In genomic region chr17:64022631-64023063, GRCh38 we compare ENCODE assay signal across 15 cellular contexts. TPM values are rescaled to one million over a fixed set of nuclear protein-coding genes. Genes with fewer than 3 reads are reported as not detected.
A peak's percentile ranks its signal among the peaks of the same experiment; 100 is the strongest.
DNase-seq lines count a peak whose midpoint lies in the region; ATAC-seq and TF ChIP-seq lines count a peak whose summit lies in the region.
"Had no signal": no experiment of that assay in that cellular context is flagged by ENCODE, and none has a peak within 500 bp of the region (broad histone marks: within the 10 kb centered on the region; RNA-seq: fewer than 3 reads in every experiment).

No MANE protein-coding gene starts in this region.

- DNase-seq in activated CD8-positive, alpha-beta memory T cell treated with anti-CD3 and anti-CD28 coated beads, Interleukin-2, amount 10 ng/mL, durations not matched to agents 7 days and 5 days = no peak
- no peak for DNase-seq in activated CD8-positive, alpha-beta memory T cell treated with anti-CD3 and anti-CD28 coated beads, Interleukin-2, amount 50 U/mL, for 48 hours
- DNase-seq in activated CD4-positive, alpha-beta memory T cell treated with anti-CD3 and anti-CD28 coated beads, Interleukin-2, amount 10 ng/mL, durations not matched to agents 7 days and 5 days = no peak
- DNase-seq in erythroblast (lab: John Stamatoyannopoulos, UW) = peak; percentile 75 to 85
- peak; percentile 15 for DNase-seq in testis
- no peak for DNase-seq in AG08395 (ENCODE audit: low spot score)
- DNase-seq in NCI-H524 treated with DMSO at 0.1 percent for 48 hours (lab: John Stamatoyannopoulos, UW) = no peak
- DNase-seq: foreskin fibroblast, kidney, NCI-H1417 treated with DMSO at 0.1 percent for 48 hours, NCI-H774, Right ventricle myocardium superior had no signal

- no peaks in the 10 kb centered on the region for H3K36me3 Mint-ChIP-seq in activated CD8-positive, alpha-beta memory T cell treated with anti-CD3 and anti-CD28 coated beads, Interleukin-2, amount 10 ng/mL, durations not matched to agents 7 days and 5 days
- peaks cover 10% of the 10 kb centered on the region for H3K36me3 Mint-ChIP-seq in activated CD4-positive, alpha-beta memory T cell treated with anti-CD3 and anti-CD28 coated beads, Interleukin-2, amount 10 ng/mL, durations not matched to agents 7 days and 5 days (ENCODE audit: low read depth)
- H3K36me3 Mint-ChIP-seq: WTC11 had no signal

- H3K4me1 Mint-ChIP-seq in activated CD8-positive, alpha-beta memory T cell treated with anti-CD3 and anti-CD28 coated beads, Interleukin-2, amount 10 ng/mL, durations not matched to agents 7 days and 5 days = peaks cover 69% of the 10 kb centered on the region
- peaks cover 63% of the 10 kb centered on the region for H3K4me1 Mint-ChIP-seq in activated CD4-positive, alpha-beta memory T cell treated with anti-CD3 and anti-CD28 coated beads, Interleukin-2, amount 10 ng/mL, durations not matched to agents 7 days and 5 days

- CTCF ChIA-PET in activated CD8-positive, alpha-beta memory T cell treated with anti-CD3 and anti-CD28 coated beads, Interleukin-2, amount 10 ng/mL, durations not matched to agents 7 days and 5 days (lab: Charles Lee) = interaction anchor here (0.7 to 10.4 kb wide), 7 partner anchors 32 to 687 kb away, joined by 3 to 488 read pairs (median 4); partner anchors contain the start of gene ERN1
- CTCF ChIA-PET in activated CD4-positive, alpha-beta memory T cell treated with anti-CD3 and anti-CD28 coated beads, Interleukin-2, amount 10 ng/mL, durations not matched to agents 7 days and 5 days (lab: Charles Lee) = interaction anchor here (1.3 to 1.4 kb wide), 2 partner anchors 28 to 111 kb away, joined by 4 to 8 read pairs; no protein-coding TSS in a partner anchor

- H3K27me3 Mint-ChIP-seq in activated CD8-positive, alpha-beta memory T cell treated with anti-CD3 and anti-CD28 coated beads, Interleukin-2, amount 10 ng/mL, durations not matched to agents 7 days and 5 days = no peaks in the 10 kb centered on the region
- H3K27me3 Mint-ChIP-seq in activated CD4-positive, alpha-beta memory T cell treated with anti-CD3 and anti-CD28 coated beads, Interleukin-2, amount 10 ng/mL, durations not matched to agents 7 days and 5 days = no peaks in the 10 kb centered on the region

- peak overlapping the region; percentile 80 for H3K27ac Mint-ChIP-seq in activated CD8-positive, alpha-beta memory T cell treated with anti-CD3 and anti-CD28 coated beads, Interleukin-2, amount 10 ng/mL, durations not matched to agents 7 days and 5 days
- peak overlapping the region; percentile 100 for H3K27ac Mint-ChIP-seq in activated CD4-positive, alpha-beta memory T cell treated with anti-CD3 and anti-CD28 coated beads, Interleukin-2, amount 10 ng/mL, durations not matched to agents 7 days and 5 days
- H3K27ac Mint-ChIP-seq: WTC11 had no signal

- H3K9me3 Mint-ChIP-seq in activated CD8-positive, alpha-beta memory T cell treated with anti-CD3 and anti-CD28 coated beads, Interleukin-2, amount 10 ng/mL, durations not matched to agents 7 days and 5 days (ENCODE audit: low read depth) = no peaks in the 10 kb centered on the region
- no peaks in the 10 kb centered on the region for H3K9me3 Mint-ChIP-seq in activated CD4-positive, alpha-beta memory T cell treated with anti-CD3 and anti-CD28 coated beads, Interleukin-2, amount 10 ng/mL, durations not matched to agents 7 days and 5 days

- H3K4me3 Mint-ChIP-seq in activated CD8-positive, alpha-beta memory T cell treated with anti-CD3 and anti-CD28 coated beads, Interleukin-2, amount 10 ng/mL, durations not matched to agents 7 days and 5 days = no peak overlapping the region
- peak overlapping the region; percentile 41 for H3K4me3 Mint-ChIP-seq in activated CD4-positive, alpha-beta memory T cell treated with anti-CD3 and anti-CD28 coated beads, Interleukin-2, amount 10 ng/mL, durations not matched to agents 7 days and 5 days
- H3K4me3 Mint-ChIP-seq: WTC11 had no signal

- POLR2A ChIA-PET in activated CD4-positive, alpha-beta memory T cell treated with anti-CD3 and anti-CD28 coated beads, Interleukin-2, amount 10 ng/mL, durations not matched to agents 7 days and 5 days (lab: Charles Lee) = interaction anchor here (0.9 to 3.3 kb wide), 5 partner anchors 16 to 123 kb away, joined by 3 to 39 read pairs (median 4); partner anchors contain the start of gene ERN1

- no peaks in the 10 kb centered on the region for H3K27me3 ChIP-seq in testis

- WGBS in testis, 2 donors = 55 to 58% methylated on average over 5 of the region's 5 CpGs

- no peak overlapping the region for H3K4me3 ChIP-seq in testis
- H3K4me3 ChIP-seq: coronary artery had no signal

- intact Hi-C loops in testis (cut with DNase I; ENCODE audit: low total_unique reads) = loop anchor here (10.0 kb wide), 1 partner anchor 108 kb away; the partner anchor contains the start of genes CSHL1 and GH1

- no peak overlapping the region for H3K27ac ChIP-seq in testis
- H3K27ac ChIP-seq: coronary artery had no signal

- no peak for ATAC-seq in activated CD8-positive, alpha-beta memory T cell treated with anti-CD3 and anti-CD28 coated beads, Interleukin-2, amount 10 ng/mL, durations not matched to agents 7 days and 5 days
- ATAC-seq in GM19463 (IDR thresholded peaks at IDR 0.05; ENCODE audit: unreplicated experiment) = no peak
- ATAC-seq: WTC11 had no signal

- no peaks in the 10 kb centered on the region for H3K9me3 ChIP-seq in testis

- no peak for TF ChIP-seq POLR2A in erythroblast (IDR thresholded peaks at IDR 0.05; ENCODE audit: low read length)
- TF ChIP-seq POLR2A in testis (IDR thresholded peaks at IDR 0.05) = no peak

- no peaks in the 10 kb centered on the region for H3K36me3 ChIP-seq in testis (ENCODE audit: low read depth, missing control alignments)

- TF ChIP-seq CTCF in testis (IDR thresholded peaks at IDR 0.05) = no peak

- no peaks in the 10 kb centered on the region for H3K4me1 ChIP-seq in testis

RNA-seq across cellular contexts. Expression of gene ICAM2, which starts 2.2 kb away (rescaled TPM):
- 10 to 100 TPM; 39.0 to 40.6 TPM for total RNA-seq in activated CD8-positive, alpha-beta memory T cell treated with anti-CD3 and anti-CD28 coated beads, Interleukin-2, amount 10 ng/mL, durations not matched to agents 7 days and 5 days
- 100 to 1,000 TPM; 118 to 122 TPM for total RNA-seq in activated CD4-positive, alpha-beta memory T cell treated with anti-CD3 and anti-CD28 coated beads, Interleukin-2, amount 10 ng/mL, durations not matched to agents 7 days and 5 days
- total RNA-seq in testis = 10 to 100 TPM in 1 of 2 donors, 1 to 10 TPM in 1; 5.2 to 11.3 TPM
- polyA plus RNA-seq in testis (ENCODE audit: insufficient read depth, low read depth, low replicate concordance) = 12.1 TPM

RNA-seq across cellular contexts. Expression of gene PRR29, which starts 24.5 kb away (rescaled TPM):
- total RNA-seq in activated CD8-positive, alpha-beta memory T cell treated with anti-CD3 and anti-CD28 coated beads, Interleukin-2, amount 10 ng/mL, durations not matched to agents 7 days and 5 days = 1 to 10 TPM; 1.5 to 3.3 TPM
- 10 to 100 TPM; 12.0 to 15.1 TPM for total RNA-seq in activated CD4-positive, alpha-beta memory T cell treated with anti-CD3 and anti-CD28 coated beads, Interleukin-2, amount 10 ng/mL, durations not matched to agents 7 days and 5 days
- total RNA-seq in testis = 10 to 100 TPM in 1 of 2 donors, 1 to 10 TPM in 1; 8.6 to 12.2 TPM
- polyA plus RNA-seq in testis (ENCODE audit: insufficient read depth, low read depth, low replicate concordance) = 21.8 TPM

RNA-seq across cellular contexts. Expression of gene SCN4A, which starts 49.9 kb away (rescaled TPM):
- total RNA-seq in activated CD8-positive, alpha-beta memory T cell treated with anti-CD3 and anti-CD28 coated beads, Interleukin-2, amount 10 ng/mL, durations not matched to agents 7 days and 5 days = under 1 TPM in 1 of 2 experiments, not detected in 1; 0.02 TPM
- under 1 TPM; 0.08 to 0.13 TPM for total RNA-seq in activated CD4-positive, alpha-beta memory T cell treated with anti-CD3 and anti-CD28 coated beads, Interleukin-2, amount 10 ng/mL, durations not matched to agents 7 days and 5 days
- 1 to 10 TPM; 2.3 to 2.8 TPM for total RNA-seq in testis
- polyA plus RNA-seq in testis (ENCODE audit: insufficient read depth, low read depth, low replicate concordance) = 2.0 TPM

Comparison
In these comparisons a context has a peak if more than half of its experiments do, and no peak if none do; other contexts are left out.
1. DNase-seq: peak in erythroblast (2 of 2) and testis (single experiment); none in activated CD8-positive, alpha-beta memory T cell treated with anti-CD3 and anti-CD28 coated beads, Interleukin-2, amount 10 ng/mL, durations not matched to agents 7 days and 5 days (single experiment), activated CD8-positive, alpha-beta memory T cell treated with anti-CD3 and anti-CD28 coated beads, Interleukin-2, amount 50 U/mL, for 48 hours (single experiment), activated CD4-positive, alpha-beta memory T cell treated with anti-CD3 and anti-CD28 coated beads, Interleukin-2, amount 10 ng/mL, durations not matched to agents 7 days and 5 days (single experiment), AG08395 (single experiment) and NCI-H524 treated with DMSO at 0.1 percent for 48 hours (single experiment).